Comparison of ENCODE assay signal across 8 cellular contexts in the genomic region with DNA sequence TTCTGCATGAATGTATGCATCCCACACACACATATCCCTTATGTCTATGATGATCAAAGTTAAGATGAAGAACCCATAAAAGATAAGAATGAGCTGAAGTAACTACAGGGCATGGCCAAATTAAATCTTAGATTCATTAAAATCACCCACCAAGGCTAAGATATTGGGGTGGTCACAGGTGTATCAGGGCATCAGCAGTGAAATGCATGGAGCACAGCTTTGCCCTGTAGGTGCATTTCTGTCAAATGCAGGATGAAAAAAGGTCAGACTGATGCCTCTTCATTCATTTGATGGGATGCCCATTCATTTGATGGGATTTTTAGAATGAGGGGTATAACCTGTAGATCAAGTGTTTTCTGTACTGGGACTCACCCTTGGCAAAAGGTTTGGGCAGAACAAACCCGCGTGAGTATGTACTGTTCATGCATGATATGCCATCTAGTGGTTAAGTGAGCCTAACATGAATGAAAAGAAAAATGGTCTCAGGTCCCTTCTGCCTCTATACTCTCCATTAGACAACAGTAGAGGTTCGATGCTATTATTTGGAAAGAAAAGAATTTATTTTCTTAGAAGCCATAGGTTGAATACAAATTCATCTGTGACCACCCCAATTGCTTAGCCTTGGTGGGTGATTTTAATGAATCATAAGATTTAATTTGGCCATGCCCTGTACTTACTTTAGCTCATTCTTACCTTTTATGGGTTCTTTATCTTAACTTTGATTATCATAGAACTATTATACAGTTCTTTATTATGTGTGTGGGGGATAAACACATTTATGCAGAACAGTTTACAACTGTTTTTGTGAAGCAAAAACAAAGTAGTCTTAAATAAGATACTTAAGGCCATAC. TPM values are rescaled to one million over a fixed set of nuclear protein-coding genes. Genes with fewer than 3 reads are reported as not detected.
DNase-seq lines count a peak whose midpoint lies in the region; ATAC-seq and TF ChIP-seq lines count a peak whose summit lies in the region.

No MANE protein-coding gene starts in this region.

- peak; percentile 77 for ATAC-seq in GM21526 (IDR thresholded peaks at IDR 0.05; ENCODE audit: low FRiP score, unreplicated experiment)
- ATAC-seq in Panc1 = peak; percentile 94
- ATAC-seq in lower lobe of right lung = peak; percentile 70 to 76
- no peak for ATAC-seq in HG02763 (IDR thresholded peaks at IDR 0.05; ENCODE audit: unreplicated experiment)

- H3K27ac Mint-ChIP-seq in chondrocyte (ENCODE audit: unreplicated experiment) = no peak overlapping the region

- no peaks in the 10 kb centered on the region for H3K36me3 ChIP-seq in Panc1 (ENCODE audit: control insufficient read depth, insufficient read depth, low read length)
- no peaks in the 10 kb centered on the region for H3K36me3 ChIP-seq in lower lobe of right lung

- CTCF ChIA-PET in Panc1 (lab: Charles Lee) = interaction anchor here (0.6 kb wide), 1 partner anchor 413 kb away, joined by 3 read pairs; no protein-coding TSS in a partner anchor

- intact Hi-C loops in Panc1 (cut with micrococcal nuclease; ENCODE audit: unreplicated experiment) (loop anchor here (1.0 to 10.0 kb wide), 2 partner anchors 304 to 413 kb away; partner anchors contain the start of gene CERS6), lower lobe of right lung (cut with DNase I) (no loop called here)

- POLR2A ChIA-PET in Panc1 (lab: Charles Lee) = no interaction called here

- H3K27me3 ChIP-seq in Panc1 (ENCODE audit: control insufficient read depth, insufficient read depth, low read length) (no peaks in the 10 kb centered on the region), lower lobe of right lung (ENCODE audit: low read depth) (no peaks in the 10 kb centered on the region)

- H3K36me3 Mint-ChIP-seq in chondrocyte (ENCODE audit: low read depth) = peaks cover 5% of the 10 kb centered on the region

- no peaks in the 10 kb centered on the region for H3K27me3 Mint-ChIP-seq in chondrocyte (ENCODE audit: low read depth)

- H3K4me1 ChIP-seq in Panc1 (ENCODE audit: control insufficient read depth, insufficient read depth, low read length) (no peaks in the 10 kb centered on the region), lower lobe of right lung (peaks cover 8% of the 10 kb centered on the region)

- BruUV-seq in Panc1 (replicated peaks; lab: Mats Ljungman, UMichigan) = no TSS peak

- H3K27ac ChIP-seq in Panc1 (ENCODE audit: low read length) (no peak overlapping the region), lower lobe of right lung (no peak overlapping the region)

- TF ChIP-seq CTCF in Panc1 (IDR thresholded peaks at IDR 0.05) = peak; percentile 71
- peak; percentile 89 for TF ChIP-seq CTCF in chondrocyte (IDR thresholded peaks at IDR 0.05)
- TF ChIP-seq CTCF in lower lobe of right lung (IDR thresholded peaks at IDR 0.05) = peak; percentile 61

- peak; percentile 18 for DNase-seq in activated CD8-positive, alpha-beta memory T cell treated with anti-CD3 and anti-CD28 coated beads, Interleukin-2, amount 50 U/mL, for 4 hours
- no peak for DNase-seq in activated CD8-positive, alpha-beta memory T cell treated with anti-CD3 and anti-CD28 coated beads for 24 hours
- DNase-seq in HuH-7.5 (ENCODE audit: low spot score) (peak; percentile 48), Panc1 (ENCODE audit: low read depth, low spot score) (no peak), chondrocyte (ENCODE audit: low spot score) (no peak), lower lobe of right lung (no peak)

- H3K4me3 Mint-ChIP-seq in chondrocyte (ENCODE audit: unreplicated experiment) = no peak overlapping the region

- no peaks in the 10 kb centered on the region for H3K9me3 Mint-ChIP-seq in chondrocyte (ENCODE audit: low read depth)

- H3K4me1 Mint-ChIP-seq in chondrocyte (ENCODE audit: low read depth) = no peaks in the 10 kb centered on the region

- in situ Hi-C loops in Panc1 (cut with HindIII; ENCODE audit: low pct_unique_long_range_greater_than_20kb, low sequenced_read_pairs) = no loop called here

- H3K9me3 ChIP-seq in Panc1 (ENCODE audit: control insufficient read depth, insufficient read depth, low read depth, low read length) (no peaks in the 10 kb centered on the region), lower lobe of right lung (no peaks in the 10 kb centered on the region)

- no peak overlapping the region for H3K4me3 ChIP-seq in Panc1 (ENCODE audit: low read depth in 2 of 2, low read length in 2 of 2)
- no peak overlapping the region for H3K4me3 ChIP-seq in lower lobe of right lung

RNA-seq across cellular contexts. Expression of gene NOSTRIN, which starts 43.2 kb away (rescaled TPM):
- not detected for total RNA-seq in Panc1 (2021; ENCODE audit: unreplicated experiment)
- polyA plus RNA-seq in Panc1 (2012; ENCODE audit: insufficient read length) = 0.22 TPM
- 0.27 TPM in 1 of 3 replicates, not detected in the others for total RNA-seq in chondrocyte
- 45.2 TPM for total RNA-seq in lower lobe of right lung

Comparison
In these comparisons a context has a peak if more than half of its experiments do, and no peak if none do; other contexts are left out.
1. DNase-seq: peak in activated CD8-positive, alpha-beta memory T cell treated with anti-CD3 and anti-CD28 coated beads, Interleukin-2, amount 50 U/mL, for 4 hours (single experiment) and HuH-7.5 (single experiment); none in activated CD8-positive, alpha-beta memory T cell treated with anti-CD3 and anti-CD28 coated beads for 24 hours (single experiment), Panc1 (single experiment), chondrocyte (single experiment) and lower lobe of right lung (single experiment).
2. RNA of gene NOSTRIN, which starts 43.2 kb away (total RNA-seq): 45.2 TPM in lower lobe of right lung (single experiment); 0.27 TPM in chondrocyte and not detected in Panc1 (single experiment); every median in the first group is over 10 times any median in the second.
3. Peak in every context shown above with its lines, with median percentiles within 50 percentile points of each other: CTCF ChIP-seq.